26 cellular contexts compared by ENCODE assay signal in genomic region chr4:169826634-169827187, GRCh38.
"Had no signal": no experiment of that assay in that cellular context is flagged by ENCODE, and none has a peak within 500 bp of the region (broad histone marks: within the 10 kb centered on the region; RNA-seq: fewer than 3 reads in every experiment).

No MANE protein-coding gene starts in this region.

- H3K27ac ChIP-seq: RWPE1 had no signal

- DNase-seq: activated B cell treated with CpG ODN at 0.5 μM for 24 hours; activated CD4-positive, alpha-beta memory T cell treated with anti-CD3 and anti-CD28 coated beads for 36 hours; activated CD4-positive, alpha-beta T cell treated with anti-CD3 and anti-CD28 coated beads for 1 hour; activated CD4-positive, alpha-beta T cell treated with anti-CD3 and anti-CD28 coated beads, Interleukin-2, amount 10 ng/mL, durations not matched to agents 24 days and 14 days; activated CD8-positive, alpha-beta memory T cell treated with anti-CD3 and anti-CD28 coated beads for 24 hours; activated gamma-delta T cell; activated naive CD4-positive, alpha-beta T cell treated with anti-CD3 and anti-CD28 coated beads for 36 hours; activated T-cell treated with anti-CD3 and anti-CD28 coated beads for 4 hours; activated T-cell treated with anti-CD3 and anti-CD28 coated beads, Interleukin-2, amount 50 U/mL, for 48 hours; amygdala; NCI-H1048; NCI-H146; NCI-H1930; NCI-H2171; NCI-H2227 treated with DMSO at 0.1 percent for 48 hours; NCI-H446 treated with DMSO at 0.1 percent for 48 hours; NCI-H524 treated with DMSO at 0.1 percent for 48 hours; NCI-H748 treated with DMSO at 0.1 percent for 48 hours; NK-92 treated with Interleukin-12 subunit alpha and Interleukin-12 subunit beta, amount 100 ng/mL, for 24 hours; OCI-M1; SHP77 treated with DMSO at 0.1 percent for 48 hours; T-helper 17 cell; T-helper 9 cell had no signal

- ATAC-seq: activated T-helper 17 cell treated with anti-CD3 and anti-CD28 coated beads, Interleukin-2, amount 50 U/mL, for 72 hours; Panc1; T-helper 17 cell had no signal
